25 cellular contexts compared by ENCODE assay signal in genomic region chr1:242057745-242058115, GRCh38. TPM values are rescaled to one million over a fixed set of nuclear protein-coding genes. Genes with fewer than 3 reads are reported as not detected.
"Had no signal": no experiment of that assay in that cellular context is flagged by ENCODE, and none has a peak within 500 bp of the region (broad histone marks: within the 10 kb centered on the region; RNA-seq: fewer than 3 reads in every experiment).

No MANE protein-coding gene starts in this region.

- H3K4me3 ChIP-seq: heart right ventricle, lower lobe of right lung, right lobe of liver, skin epidermis, stomach, suprapubic skin, tibial nerve had no signal

- H3K27me3 ChIP-seq: heart right ventricle, right lobe of liver, stomach, suprapubic skin, tibial nerve had no signal

- DNase-seq: activated B cell treated with CpG ODN at 0.5 μM for 24 hours; activated CD4-positive, alpha-beta memory T cell treated with anti-CD3 and anti-CD28 coated beads for 36 hours; activated CD4-positive, alpha-beta T cell treated with anti-CD3 and anti-CD28 coated beads for 36 hours; activated effector memory CD4-positive, alpha-beta T cell treated with Interleukin-2 at 50 U/mL for 16 hours; activated naive CD4-positive, alpha-beta T cell treated with anti-CD3 and anti-CD28 coated beads, Interleukin-2, amount 10 ng/mL, durations not matched to agents 7 days and 5 days; activated T-cell treated with anti-CD3 and anti-CD28 coated beads, Interleukin-2, amount 50 U/mL, for 72 hours; amygdala; cerebellar nuclear complex; cortex of kidney; heart right ventricle; immature natural killer cell; lower lobe of right lung; naive B cell; posterior cingulate gyrus; right lobe of liver; stimulated activated CD4-positive, alpha-beta T cell treated with anti-CD3 and anti-CD28 coated beads, Interleukin-1b, Interleukin-23, amount 100 ng/mL, for 48 hours; stomach; T-helper 9 cell had no signal

- H3K36me3 ChIP-seq: heart right ventricle, lower lobe of right lung, right lobe of liver, stomach, suprapubic skin, tibial nerve had no signal

- H3K9me3 ChIP-seq: heart right ventricle, lower lobe of right lung, right lobe of liver, suprapubic skin had no signal

- H3K4me3 Mint-ChIP-seq: activated B cell treated with CpG ODN at 0.5 μM for 24 hours; activated CD4-positive, alpha-beta memory T cell treated with anti-CD3 and anti-CD28 coated beads for 36 hours; activated CD4-positive, alpha-beta T cell treated with anti-CD3 and anti-CD28 coated beads for 36 hours; activated naive CD4-positive, alpha-beta T cell treated with anti-CD3 and anti-CD28 coated beads, Interleukin-2, amount 10 ng/mL, durations not matched to agents 7 days and 5 days; activated T-cell treated with anti-CD3 and anti-CD28 coated beads, Interleukin-2, amount 50 U/mL, for 72 hours; immature natural killer cell; naive B cell had no signal

- H3K27me3 Mint-ChIP-seq: activated B cell treated with CpG ODN at 0.5 μM for 24 hours; activated CD4-positive, alpha-beta memory T cell treated with anti-CD3 and anti-CD28 coated beads for 36 hours; activated naive CD4-positive, alpha-beta T cell treated with anti-CD3 and anti-CD28 coated beads, Interleukin-2, amount 10 ng/mL, durations not matched to agents 7 days and 5 days had no signal

- H3K27ac ChIP-seq: epithelial cell of prostate, heart right ventricle, lower lobe of right lung, right lobe of liver, skin epidermis, stomach, suprapubic skin, tibial nerve had no signal

- H3K4me1 Mint-ChIP-seq: activated B cell treated with CpG ODN at 0.5 μM for 24 hours; activated CD4-positive, alpha-beta T cell treated with anti-CD3 and anti-CD28 coated beads for 36 hours; activated naive CD4-positive, alpha-beta T cell treated with anti-CD3 and anti-CD28 coated beads, Interleukin-2, amount 10 ng/mL, durations not matched to agents 7 days and 5 days; immature natural killer cell; naive B cell had no signal

- H3K27ac Mint-ChIP-seq: activated B cell treated with CpG ODN at 0.5 μM for 24 hours; activated CD4-positive, alpha-beta memory T cell treated with anti-CD3 and anti-CD28 coated beads for 36 hours; activated CD4-positive, alpha-beta T cell treated with anti-CD3 and anti-CD28 coated beads for 36 hours; activated naive CD4-positive, alpha-beta T cell treated with anti-CD3 and anti-CD28 coated beads, Interleukin-2, amount 10 ng/mL, durations not matched to agents 7 days and 5 days; activated T-cell treated with anti-CD3 and anti-CD28 coated beads, Interleukin-2, amount 50 U/mL, for 72 hours; immature natural killer cell; naive B cell had no signal

- H3K36me3 Mint-ChIP-seq: activated CD4-positive, alpha-beta memory T cell treated with anti-CD3 and anti-CD28 coated beads for 36 hours; activated naive CD4-positive, alpha-beta T cell treated with anti-CD3 and anti-CD28 coated beads, Interleukin-2, amount 10 ng/mL, durations not matched to agents 7 days and 5 days; immature natural killer cell; naive B cell had no signal

- H3K9me3 Mint-ChIP-seq: activated B cell treated with CpG ODN at 0.5 μM for 24 hours; activated CD4-positive, alpha-beta memory T cell treated with anti-CD3 and anti-CD28 coated beads for 36 hours; activated naive CD4-positive, alpha-beta T cell treated with anti-CD3 and anti-CD28 coated beads, Interleukin-2, amount 10 ng/mL, durations not matched to agents 7 days and 5 days had no signal

- H3K4me1 ChIP-seq: heart right ventricle, lower lobe of right lung, right lobe of liver, stomach, suprapubic skin, tibial nerve had no signal

- ATAC-seq: activated CD4-positive, alpha-beta T cell treated with anti-CD3 and anti-CD28 coated beads for 36 hours; activated T-cell treated with anti-CD3 and anti-CD28 coated beads, Interleukin-2, amount 50 U/mL, for 72 hours; heart right ventricle; left lobe of liver had no signal

RNA-seq across cellular contexts. Expression of gene MAP1LC3C, which starts 58.8 kb away (rescaled TPM):
- total RNA-seq: activated B cell treated with CpG ODN at 0.5 μM for 24 hours; activated CD4-positive, alpha-beta memory T cell treated with anti-CD3 and anti-CD28 coated beads for 36 hours; activated CD4-positive, alpha-beta T cell treated with anti-CD3 and anti-CD28 coated beads for 36 hours; activated T-cell treated with anti-CD3 and anti-CD28 coated beads, Interleukin-2, amount 50 U/mL, for 72 hours; bronchial epithelial cell; kidney epithelial cell; left lobe of liver had no signal
- polyA plus RNA-seq: immature natural killer cell had no signal
